9 cellular contexts compared by ENCODE assay signal in the genomic region with DNA sequence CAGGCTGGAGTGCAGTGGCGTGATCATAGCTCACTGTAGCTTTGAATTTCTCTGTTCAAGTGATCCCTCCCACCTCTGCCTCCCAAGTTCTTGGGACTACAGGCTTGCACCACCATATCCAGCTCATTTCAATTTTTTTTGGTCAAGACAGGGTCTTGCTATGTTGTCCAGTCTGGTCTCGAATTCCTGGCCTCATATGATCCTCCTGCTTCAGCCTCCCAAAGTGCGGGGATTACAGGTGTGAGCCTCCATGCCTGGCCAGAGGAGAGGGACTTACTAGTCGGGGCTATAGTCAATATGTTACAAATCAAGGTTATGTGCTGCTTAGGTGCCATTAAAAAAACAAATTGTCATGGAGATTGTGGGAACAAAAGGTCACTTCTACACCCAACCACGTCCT.
"Had no signal": no experiment of that assay in that cellular context is flagged by ENCODE, and none has a peak within 500 bp of the region (broad histone marks: within the 10 kb centered on the region; RNA-seq: fewer than 3 reads in every experiment).

No MANE protein-coding gene starts in this region.

- H3K4me3 ChIP-seq: GM23248, HAP-1 had no signal

- H3K9ac ChIP-seq: GM23248, KMS-11 had no signal

- H3K9me3 ChIP-seq: HAP-1 had no signal

- ATAC-seq: HCT116 had no signal

- FAIRE-seq: HTR-8/SVneo had no signal

- H3K36me3 ChIP-seq: HAP-1 had no signal

- H2AFZ ChIP-seq: GM23248 had no signal

- H3K4me1 ChIP-seq: HAP-1 had no signal

- DNase-seq: GM23248, H7, HFFc6, Karpas-422, KBM-7 had no signal

- H3K27ac ChIP-seq: GM23248, KMS-11 had no signal

- H3K4me2 ChIP-seq: KMS-11 had no signal
